Comparison of ENCODE assay signal across 8 cellular contexts in genomic region chr1:41516168-41516961, GRCh38. TPM values are rescaled to one million over a fixed set of nuclear protein-coding genes. Genes with fewer than 3 reads are reported as not detected.
DNase-seq lines count a peak whose midpoint lies in the region; ATAC-seq and TF ChIP-seq lines count a peak whose summit lies in the region.

No MANE protein-coding gene starts in this region.

- no peak overlapping the region for H3K4me3 ChIP-seq in CD4-positive, alpha-beta memory T cell (ENCODE audit: low read length in 2 of 2)
- H3K4me3 ChIP-seq in LNCaP clone FGC (ENCODE audit: low read depth, low read length) = no peak overlapping the region

- peaks cover 13 to 15% of the 10 kb centered on the region in 2 donors for H3K36me3 Mint-ChIP-seq in CD4-positive, alpha-beta memory T cell

- no peaks in the 10 kb centered on the region for H3K9me3 ChIP-seq in CD4-positive, alpha-beta memory T cell (ENCODE audit: control insufficient read depth in 1 of 2, low read length in 2 of 2)

- H3K4me1 Mint-ChIP-seq in CD4-positive, alpha-beta memory T cell = peaks cover 0 to 6% (median 5%) of the 10 kb centered on the region in 4 donors

- no peaks in the 10 kb centered on the region for H3K9me3 Mint-ChIP-seq in CD4-positive, alpha-beta memory T cell

- no peaks in the 10 kb centered on the region for H3K27me3 Mint-ChIP-seq in CD4-positive, alpha-beta memory T cell

- peak; percentile 37 to 40 (median 38) for DNase-seq in CD4-positive, alpha-beta memory T cell
- DNase-seq in LNCaP clone FGC (ENCODE audit: low read depth) = peak; percentile 65
- peak; percentile 28 for DNase-seq in SHP77 treated with DMSO at 0.1 percent for 48 hours (lab: John Stamatoyannopoulos, UW)
- peak; percentile 58 for DNase-seq in activated naive CD4-positive, alpha-beta T cell treated with anti-CD3 and anti-CD28 coated beads, Interleukin-2, amount 50 U/mL, for 16 hours
- peak; percentile 86 for DNase-seq in glomerular visceral epithelial cell (ENCODE audit: extremely low spot score)
- DNase-seq in occipital lobe (lab: John Stamatoyannopoulos, UW) = peak; percentile 85
- DNase-seq in superior temporal gyrus (ENCODE audit: extremely low spot score) = peak; percentile 93

- no peaks in the 10 kb centered on the region for H3K27me3 ChIP-seq in CD4-positive, alpha-beta memory T cell (ENCODE audit: insufficient read depth, low read length)

- peaks cover 4% of the 10 kb centered on the region for H3K4me1 ChIP-seq in CD4-positive, alpha-beta memory T cell (ENCODE audit: insufficient read depth, low read length)

- peak; percentile 74 for ATAC-seq in GM21423 (IDR thresholded peaks at IDR 0.05; ENCODE audit: unreplicated experiment)

- CTCF ChIA-PET in CD4-positive, alpha-beta memory T cell (lab: Charles Lee; ENCODE audit: partially characterized antibody) = interaction anchor here (0.6 to 1.9 kb wide), 2 partner anchors 9 to 657 kb away, joined by 3 to 6 read pairs; no protein-coding TSS in a partner anchor

- intact Hi-C loops in CD4-positive, alpha-beta memory T cell (cut with micrococcal nuclease) = no loop called here

- no peak overlapping the region for H3K27ac ChIP-seq in CD4-positive, alpha-beta memory T cell (ENCODE audit: low read depth, low read length)

- no peaks in the 10 kb centered on the region for H3K36me3 ChIP-seq in CD4-positive, alpha-beta memory T cell (ENCODE audit: insufficient read depth, low read length)

- peak overlapping the region in 1 of 7 donors; percentile 69 for H3K27ac Mint-ChIP-seq in CD4-positive, alpha-beta memory T cell

- H3K4me3 Mint-ChIP-seq in CD4-positive, alpha-beta memory T cell = peak overlapping the region in 6 of 8 donors; percentile 17 to 65 (median 46)

- POLR2A ChIA-PET in CD4-positive, alpha-beta memory T cell (lab: Charles Lee; ENCODE audit: partially characterized antibody) = no interaction called here

- TF ChIP-seq CTCF in LNCaP clone FGC (IDR thresholded peaks at IDR 0.05; ENCODE audit: control insufficient read depth, extremely low read depth, insufficient read depth) = peak; percentile 87

RNA-seq across cellular contexts. Expression of gene EDN2, which starts 31.9 kb away (rescaled TPM):
- total RNA-seq in CD4-positive, alpha-beta memory T cell = not detected
- not detected for polyA plus RNA-seq in CD4-positive, alpha-beta memory T cell
- not detected for total RNA-seq in occipital lobe

Comparison
In these comparisons a context has a peak if more than half of its experiments do, and no peak if none do; other contexts are left out.
1. DNase-seq: peak in every context shown above with its lines; median percentile 93 in superior temporal gyrus; 86 in glomerular visceral epithelial cell; 85 in occipital lobe; 65 in LNCaP clone FGC; 58 in activated naive CD4-positive, alpha-beta T cell treated with anti-CD3 and anti-CD28 coated beads, Interleukin-2, amount 50 U/mL, for 16 hours; 38 in CD4-positive, alpha-beta memory T cell; 28 in SHP77 treated with DMSO at 0.1 percent for 48 hours.